Comparison of ENCODE assay signal across 23 cellular contexts in genomic region chr5:175795959-175796358, GRCh38.
DNase-seq lines count a peak whose midpoint lies in the region; ATAC-seq and TF ChIP-seq lines count a peak whose summit lies in the region.
"Had no signal": no experiment of that assay in that cellular context is flagged by ENCODE, and none has a peak within 500 bp of the region (broad histone marks: within the 10 kb centered on the region; RNA-seq: fewer than 3 reads in every experiment).

No MANE protein-coding gene starts in this region.

- H4K20me1 ChIP-seq in GM23338 (replicated peaks; ENCODE audit: insufficient read depth) (no peaks in the 10 kb centered on the region; the same call in none of the 2 replicates), neural cell (ENCODE audit: insufficient read depth) (no peaks in the 10 kb centered on the region)

- no peak overlapping the region for H2AFZ ChIP-seq in GM23338
- H2AFZ ChIP-seq in neural cell (ENCODE audit: low read depth, low read length), result peak overlapping the region; percentile 78

- H3K79me2 ChIP-seq in GM23338 (replicated peaks; ENCODE audit: insufficient read depth) (no peaks in the 10 kb centered on the region), neural cell (replicated peaks; ENCODE audit: insufficient read depth, low read length) (no peaks in the 10 kb centered on the region)

- DNase-seq in GM23338 (ENCODE audit: low spot score), result no peak
- DNase-seq in dorsolateral prefrontal cortex, result no peak
- no peak for DNase-seq in RWPE1 (ENCODE audit: low spot score)
- DNase-seq in activated gamma-delta T cell treated with Interleukin-2 at 50 U/mL for 16 hours, result no peak
- DNase-seq in stimulated activated effector memory CD8-positive, alpha-beta T cell treated with anti-CD3 and anti-CD28 coated beads, Interleukin-12 subunit alpha, Interleukin-12 subunit beta, amount 100 ng/mL, for 72 hours (ENCODE audit: low spot score in 2 of 2), result no peak
- DNase-seq: activated B cell treated with CpG ODN at 0.5 μM for 24 hours; activated CD4-positive, alpha-beta T cell treated with anti-CD3 and anti-CD28 coated beads, Interleukin-2, amount 50 U/mL, for 48 hours; activated naive CD4-positive, alpha-beta T cell treated with Interleukin-2 at 50 U/mL for 16 hours; activated T-cell treated with anti-CD3 and anti-CD28 coated beads for 4 hours; CD4-positive, alpha-beta memory T cell; central memory CD4-positive, alpha-beta T cell; GF-D8; heart right ventricle; left ventricle myocardium superior; NCI-H1048; NCI-H524 treated with DMSO at 0.1 percent for 48 hours; psoas muscle; uterus had no signal

- H3K4me1 ChIP-seq in GM23338 (ENCODE audit: insufficient read depth), result peaks cover 13% of the 10 kb centered on the region
- H3K4me1 ChIP-seq in HUES64 (ENCODE audit: insufficient read depth, low read length), result peaks cover 7% of the 10 kb centered on the region

- H3K9me3 Mint-ChIP-seq in GM23338, result no peaks in the 10 kb centered on the region; the same call in 2 of the 3 replicates
- peaks cover 3% of the 10 kb centered on the region for H3K9me3 Mint-ChIP-seq in stimulated activated effector memory CD8-positive, alpha-beta T cell treated with anti-CD3 and anti-CD28 coated beads, Interleukin-12 subunit alpha, Interleukin-12 subunit beta, amount 100 ng/mL, for 72 hours
- H3K9me3 Mint-ChIP-seq: natural killer cell treated with Interleukin-12 subunit alpha and Interleukin-12 subunit beta and Interleukin-15 and Interleukin-18, amount 100 ng/mL, for 72 hours; T-helper 2 cell treated with Interferon-gamma antibody and Interleukin-4, amounts not matched to agents 5 μg/mL and 100 μg/mL, for 36 hours had no signal

- no peak for TF ChIP-seq CTCF in GM23338 (conservative IDR thresholded peaks at IDR 0.05; ENCODE audit: low read depth in 2 of 2)
- no peak for TF ChIP-seq CTCF in dorsolateral prefrontal cortex (IDR thresholded peaks at IDR 0.05 in 54 of 56, conservative IDR thresholded peaks at IDR 0.05 in 2 of 56; ENCODE audit: low read depth in 1 of 56, partially characterized antibody in 56 of 56)
- no peak for TF ChIP-seq CTCF in neural cell (IDR thresholded peaks at IDR 0.05; ENCODE audit: poor library complexity, severe bottlenecking)
- no peak for TF ChIP-seq CTCF in RWPE1 (conservative IDR thresholded peaks at IDR 0.05; ENCODE audit: low read depth)

- H3K4me2 ChIP-seq in GM23338 (peak overlapping the region; percentile 90), neural cell (ENCODE audit: low read length) (peak overlapping the region; percentile 57)

- H3K27ac ChIP-seq in GM23338 (ENCODE audit: low read depth) (no peak overlapping the region), HUES64 (ENCODE audit: low read depth, low read length) (no peak overlapping the region), dorsolateral prefrontal cortex (peak overlapping the region in 47 of 59 donors; percentile 45 to 96 (median 87)), neural cell (ENCODE audit: low read length) (peak overlapping the region; percentile 92), RWPE1 (no peak overlapping the region)
- H3K27ac ChIP-seq: heart right ventricle, psoas muscle, uterus had no signal

- peaks cover 23% of the 10 kb centered on the region for H3K4me1 Mint-ChIP-seq in GM23338
- H3K4me1 Mint-ChIP-seq in stimulated activated effector memory CD8-positive, alpha-beta T cell treated with anti-CD3 and anti-CD28 coated beads, Interleukin-12 subunit alpha, Interleukin-12 subunit beta, amount 100 ng/mL, for 72 hours, result peaks cover 12% of the 10 kb centered on the region

- H3K4me3 Mint-ChIP-seq in GM23338, result peak overlapping the region; percentile 73
- H3K4me3 Mint-ChIP-seq in stimulated activated effector memory CD8-positive, alpha-beta T cell treated with anti-CD3 and anti-CD28 coated beads, Interleukin-12 subunit alpha, Interleukin-12 subunit beta, amount 100 ng/mL, for 72 hours, result no peak overlapping the region
- H3K4me3 Mint-ChIP-seq: activated B cell treated with CpG ODN at 0.5 μM for 24 hours; natural killer cell treated with Interleukin-12 subunit alpha and Interleukin-12 subunit beta and Interleukin-15 and Interleukin-18, amount 100 ng/mL, for 72 hours; T-helper 2 cell treated with Interferon-gamma antibody and Interleukin-4, amounts not matched to agents 5 μg/mL and 100 μg/mL, for 36 hours had no signal

- no peak for TF ChIP-seq RAD21 in neural cell (conservative IDR thresholded peaks at IDR 0.05)

- 62% methylated on average over 3 of the region's 3 CpGs for WGBS in HUES64

- H3K4me3 ChIP-seq in GM23338 (peak overlapping the region; percentile 86), HUES64 (ENCODE audit: low read length) (peak overlapping the region; percentile 60), dorsolateral prefrontal cortex (peak overlapping the region in 44 of 59 donors; percentile 28 to 70 (median 62)), neural cell (ENCODE audit: low read length) (peak overlapping the region; percentile 88)
- H3K4me3 ChIP-seq: psoas muscle, uterus had no signal

- CTCF ChIA-PET in RWPE1 (lab: Yijun Ruan, JAX), result interaction anchor here (1.0 kb wide), 2 partner anchors 8 to 14 kb away, joined by 3 read pairs; no protein-coding TSS in a partner anchor

- H3K27me3 ChIP-seq in GM23338 (ENCODE audit: insufficient read depth) (peaks cover 43% of the 10 kb centered on the region), HUES64 (ENCODE audit: insufficient read depth, low read length) (peaks cover 42% of the 10 kb centered on the region), dorsolateral prefrontal cortex (peaks cover 0 to 26% (median 0%) of the 10 kb centered on the region in 45 donors), neural cell (ENCODE audit: insufficient read depth, low read depth, low read length) (no peaks in the 10 kb centered on the region)

- intact Hi-C loops in dorsolateral prefrontal cortex (cut with DNase I), result loop anchor here in 1 of 2 donors (5.0 kb wide), 1 partner anchor 76 kb away; the partner anchor contains the start of gene CPLX2

- no peak for TF ChIP-seq EP300 in neural cell (conservative IDR thresholded peaks at IDR 0.05; ENCODE audit: poor library complexity, severe bottlenecking)

- ATAC-seq in GM23338, result no peak
- ATAC-seq in stimulated activated effector memory CD8-positive, alpha-beta T cell treated with anti-CD3 and anti-CD28 coated beads, Interleukin-12 subunit alpha, Interleukin-12 subunit beta, amount 100 ng/mL, for 72 hours, result no peak

- H3K27ac Mint-ChIP-seq in GM23338, result no peak overlapping the region
- no peak overlapping the region for H3K27ac Mint-ChIP-seq in stimulated activated effector memory CD8-positive, alpha-beta T cell treated with anti-CD3 and anti-CD28 coated beads, Interleukin-12 subunit alpha, Interleukin-12 subunit beta, amount 100 ng/mL, for 72 hours
- H3K27ac Mint-ChIP-seq: activated B cell treated with CpG ODN at 0.5 μM for 24 hours; CD4-positive, alpha-beta memory T cell; natural killer cell treated with Interleukin-12 subunit alpha and Interleukin-12 subunit beta and Interleukin-15 and Interleukin-18, amount 100 ng/mL, for 72 hours; T-helper 2 cell treated with Interferon-gamma antibody and Interleukin-4, amounts not matched to agents 5 μg/mL and 100 μg/mL, for 36 hours had no signal

- H3K27me3 Mint-ChIP-seq in GM23338 (ENCODE audit: insufficient read depth, low read depth, poor library complexity), result peaks cover 23% of the 10 kb centered on the region

- H3K9me3 ChIP-seq in HUES64 (ENCODE audit: insufficient read depth, low read depth, low read length), result no peaks in the 10 kb centered on the region
- no peaks in the 10 kb centered on the region for H3K9me3 ChIP-seq in neural cell (ENCODE audit: low read length)
- H3K9me3 ChIP-seq: psoas muscle, SK-N-SH, uterus had no signal

- H3K9ac ChIP-seq in HUES64 (ENCODE audit: low read depth, low read length) (no peak overlapping the region), neural cell (ENCODE audit: low read length) (peak overlapping the region; percentile 93)
- H3K9ac ChIP-seq: SK-N-SH had no signal

- no peaks in the 10 kb centered on the region for H3K9me2 ChIP-seq in GM23338 (ENCODE audit: insufficient read depth)
- no peaks in the 10 kb centered on the region for H3K9me2 ChIP-seq in neural cell (ENCODE audit: insufficient read depth, low read length)
- H3K9me2 ChIP-seq: SK-N-SH had no signal

- H3K36me3 ChIP-seq in GM23338 (ENCODE audit: insufficient read depth), result no peaks in the 10 kb centered on the region
- H3K36me3 ChIP-seq in HUES64 (ENCODE audit: insufficient read depth, low read length), result no peaks in the 10 kb centered on the region
- H3K36me3 ChIP-seq in neural cell (ENCODE audit: insufficient read depth, low read length), result no peaks in the 10 kb centered on the region
- H3K36me3 ChIP-seq: heart right ventricle, uterus had no signal

- H3F3A ChIP-seq in GM23338 (replicated peaks; ENCODE audit: low read depth) (peaks cover 11% of the 10 kb centered on the region; the same call in 1 of the 2 replicates), neural cell (ENCODE audit: insufficient read depth, low read length, poor library complexity, severe bottlenecking) (no peaks in the 10 kb centered on the region)

- POLR2A ChIA-PET in RWPE1 (lab: Yijun Ruan, JAX; ENCODE audit: low non-redundant PET), result no interaction called here

- no peaks in the 10 kb centered on the region for H3K36me3 Mint-ChIP-seq in GM23338 (ENCODE audit: low read depth)
- H3K36me3 Mint-ChIP-seq in stimulated activated effector memory CD8-positive, alpha-beta T cell treated with anti-CD3 and anti-CD28 coated beads, Interleukin-12 subunit alpha, Interleukin-12 subunit beta, amount 100 ng/mL, for 72 hours, result no peaks in the 10 kb centered on the region

TF ChIP-seq in GM23338, 12 proteins besides CTCF, POLR2A, EP300 and RAD21 (continues in another document):
- no peak for TF ChIP-seq CREB1 (CRISPR knock-in tag; IDR thresholded peaks at IDR 0.05; ENCODE audit: low read depth)
- TF ChIP-seq ZNF114 (CRISPR knock-in tag; IDR thresholded peaks at IDR 0.05), result no peak

TF ChIP-seq in neural cell, 6 proteins besides CTCF, POLR2A, EP300 and RAD21 (continues in another document):
- TF ChIP-seq MXI1 (conservative IDR thresholded peaks at IDR 0.05; ENCODE audit: poor library complexity, severe bottlenecking) (no peak), TAF1 (IDR thresholded peaks at IDR 0.05; ENCODE audit: low read depth) (no peak), POLR2AphosphoS5 (IDR thresholded peaks at IDR 0.05) (no peak)

Comparison
In these comparisons a context has a peak if more than half of its experiments do, and no peak if none do; other contexts are left out.
1. H3K27ac ChIP-seq: peak in dorsolateral prefrontal cortex (47 of 59) and neural cell (single experiment); none in GM23338 (single experiment), HUES64 (single experiment) and RWPE1 (single experiment).
2. Peak in every context shown above with its lines, with median percentiles within 50 percentile points of each other: H3K4me3 ChIP-seq.